8 cellular contexts compared by ENCODE assay signal in genomic region chr7:28921822-28922221, GRCh38. TPM values are rescaled to one million over a fixed set of nuclear protein-coding genes. Genes with fewer than 3 reads are reported as not detected.
DNase-seq lines count a peak whose midpoint lies in the region; ATAC-seq and TF ChIP-seq lines count a peak whose summit lies in the region.

No MANE protein-coding gene starts in this region.

- H3K79me2 ChIP-seq in trophoblast cell (ENCODE audit: control insufficient read depth, insufficient read depth, low read length, poor library complexity), result peaks cover 1% of the 10 kb centered on the region

- no peak overlapping the region for H2AK5ac ChIP-seq in trophoblast cell (ENCODE audit: low read length)

- no CpG with 5 or more reads among the region's 4 CpGs for WGBS in trophoblast cell (ENCODE audit: extremely low coverage, insufficient coverage, insufficient read length)

- no peak overlapping the region for H3K9ac ChIP-seq in trophoblast cell (ENCODE audit: low read length)

- H2BK5ac ChIP-seq in trophoblast cell (ENCODE audit: low read depth, low read length, poor library complexity), result no peak overlapping the region

- peak; percentile 74 for ATAC-seq in GM19455 (IDR thresholded peaks at IDR 0.05; ENCODE audit: unreplicated experiment)
- no peak for ATAC-seq in HG02571 (IDR thresholded peaks at IDR 0.05; ENCODE audit: unreplicated experiment)

- peaks cover 2% of the 10 kb centered on the region for H3K27me3 Mint-ChIP-seq in glutamatergic neuron (ENCODE audit: unreplicated experiment)

- H4K8ac ChIP-seq in trophoblast cell (ENCODE audit: low read depth, low read length), result no peak overlapping the region

- no peak overlapping the region for H3K23ac ChIP-seq in trophoblast cell (ENCODE audit: low read length)

- H3K36me3 Mint-ChIP-seq in glutamatergic neuron (ENCODE audit: unreplicated experiment), result no peaks in the 10 kb centered on the region

- H3K79me1 ChIP-seq in trophoblast cell (ENCODE audit: low read length), result peaks cover 1% of the 10 kb centered on the region

- no peak overlapping the region for H4K12ac ChIP-seq in trophoblast cell (ENCODE audit: low read depth, low read length)

- H3K4me3 ChIP-seq in HL-60 (replicated peaks; ENCODE audit: insufficient read depth, low read length), result no peak overlapping the region
- no peak overlapping the region for H3K4me3 ChIP-seq in trophoblast cell (ENCODE audit: low read depth, low read length)

- peaks cover 0 to under 1% of the 10 kb centered on the region in 2 experiments for H3K4me1 ChIP-seq in trophoblast cell (ENCODE audit: control insufficient read depth in 1 of 2, insufficient read depth in 2 of 2, low read length in 2 of 2)

- no peak overlapping the region for H3K27ac ChIP-seq in HL-60 (replicated peaks)
- H3K27ac ChIP-seq in trophoblast cell (ENCODE audit: low read depth, low read length), result no peak overlapping the region

- H3K9me3 Mint-ChIP-seq in glutamatergic neuron (ENCODE audit: unreplicated experiment), result no peaks in the 10 kb centered on the region

- no peak overlapping the region for H2BK120ac ChIP-seq in trophoblast cell (ENCODE audit: insufficient read depth, low read length, poor library complexity)

- no peak overlapping the region for H3K4me2 ChIP-seq in trophoblast cell (ENCODE audit: low read length)

- TF ChIP-seq CTCF in HL-60 (IDR thresholded peaks at IDR 0.05; ENCODE audit: insufficient read depth, low read length) (peak; percentile 48), glutamatergic neuron (IDR thresholded peaks at IDR 0.05; ENCODE audit: partially characterized antibody, unreplicated experiment) (peak; percentile 89)

- no peak overlapping the region for H4K91ac ChIP-seq in trophoblast cell (ENCODE audit: low read depth, low read length)

- H3K27me3 ChIP-seq in HL-60 (ENCODE audit: insufficient read depth, poor library complexity, severe bottlenecking) (peaks cover 6% of the 10 kb centered on the region), trophoblast cell (ENCODE audit: insufficient read depth, low read length) (no peaks in the 10 kb centered on the region)

- H3K4ac ChIP-seq in trophoblast cell (ENCODE audit: low read depth, low read length), result no peak overlapping the region

- H3K9me3 ChIP-seq in trophoblast cell (ENCODE audit: insufficient read depth, low read depth, low read length), result no peaks in the 10 kb centered on the region

- no peak overlapping the region for H3K4me3 Mint-ChIP-seq in glutamatergic neuron (ENCODE audit: unreplicated experiment)

- no peaks in the 10 kb centered on the region for H3K36me3 ChIP-seq in trophoblast cell (ENCODE audit: control insufficient read depth in 1 of 2, insufficient read depth in 2 of 2, low read length in 2 of 2)

- no peak overlapping the region for H3K14ac ChIP-seq in trophoblast cell (ENCODE audit: low read length)

- no peak overlapping the region for H3K18ac ChIP-seq in trophoblast cell (ENCODE audit: low read length)

- peaks cover 2% of the 10 kb centered on the region for H3K4me1 Mint-ChIP-seq in glutamatergic neuron (ENCODE audit: low read depth, unreplicated experiment)

- DNase-seq in DMS 273 treated with DMSO at 0.1 percent for 48 hours (lab: John Stamatoyannopoulos, UW) (peak; percentile 40), HL-60 (ENCODE audit: low read depth in 1 of 2, low spot score in 1 of 2) (peak; percentile 39 to 53), NCI-H748 (lab: John Stamatoyannopoulos, UW; ENCODE audit: unreplicated experiment) (peak; percentile 87), glutamatergic neuron (peak; percentile 24), trophoblast cell (peak; percentile 60 to 87)
- peak; percentile 14 for DNase-seq in activated naive CD4-positive, alpha-beta T cell treated with anti-CD3 and anti-CD28 coated beads, Interleukin-2, amount 50 U/mL, for 16 hours

- no peak overlapping the region for H3K27ac Mint-ChIP-seq in glutamatergic neuron (ENCODE audit: unreplicated experiment)

- H2BK12ac ChIP-seq in trophoblast cell (ENCODE audit: low read length), result no peak overlapping the region

- H2AFZ ChIP-seq in trophoblast cell (ENCODE audit: insufficient read depth, low read length, poor library complexity), result no peak overlapping the region

RNA-seq across cellular contexts. Expression of gene TRIL, which starts 36.3 kb away (rescaled TPM):
- 1.4 TPM for total RNA-seq in glutamatergic neuron (ENCODE audit: unreplicated experiment)
- 24.9 and 29.2 TPM in 2 replicates for polyA plus RNA-seq in trophoblast cell (2013)

Comparison
In these comparisons a context has a peak if more than half of its experiments do, and no peak if none do; other contexts are left out.
1. DNase-seq: peak in every context shown above with its lines; median percentile 87 in NCI-H748; 74 in trophoblast cell; 46 in HL-60; 40 in DMS 273 treated with DMSO at 0.1 percent for 48 hours; 24 in glutamatergic neuron; 14 in activated naive CD4-positive, alpha-beta T cell treated with anti-CD3 and anti-CD28 coated beads, Interleukin-2, amount 50 U/mL, for 16 hours.